11 cellular contexts compared by ENCODE assay signal in genomic region chr7:150972094-150972493, GRCh38. TPM values are rescaled to one million over a fixed set of nuclear protein-coding genes. Genes with fewer than 3 reads are reported as not detected.
DNase-seq lines count a peak whose midpoint lies in the region; TF ChIP-seq lines count a peak whose summit lies in the region.
"Had no signal": no experiment of that assay in that cellular context is flagged by ENCODE, and none has a peak within 500 bp of the region (broad histone marks: within the 10 kb centered on the region; RNA-seq: fewer than 3 reads in every experiment).

No MANE protein-coding gene starts in this region.

- no peak overlapping the region for H3K4me3 ChIP-seq in esophagus squamous epithelium
- no peak overlapping the region for H3K4me3 ChIP-seq in testis
- H3K4me3 ChIP-seq: ascending aorta had no signal

- intact Hi-C loops in esophagus squamous epithelium (cut with DNase I): no loop called here
- intact Hi-C loops in testis (cut with DNase I; ENCODE audit: low total_unique reads): no loop called here

- H3K4me1 ChIP-seq in esophagus squamous epithelium (peaks cover 9 to 67% (median 20%) of the 10 kb centered on the region in 3 donors), testis (peaks cover 83% of the 10 kb centered on the region)

- H3K4me3 Mint-ChIP-seq in mesothelial cell of epicardium: no peak overlapping the region

- H3K27me3 ChIP-seq in esophagus squamous epithelium: peaks cover 0 to 89% (median 6%) of the 10 kb centered on the region in 4 donors
- no peaks in the 10 kb centered on the region for H3K27me3 ChIP-seq in testis

- DNase-seq in DMS153 treated with DMSO at 0.1 percent for 48 hours (lab: John Stamatoyannopoulos, UW; ENCODE audit: unreplicated experiment) (peak; percentile 42), DMS153 (lab: John Stamatoyannopoulos, UW) (no peak), esophagus squamous epithelium (lab: John Stamatoyannopoulos, UW) (no peak), mesothelial cell of epicardium (ENCODE audit: low spot score in 2 of 2, unreplicated experiment in 2 of 2) (no peak), testis (peak; percentile 86), DMS114 treated with DMSO at 0.1 percent for 48 hours (lab: John Stamatoyannopoulos, UW; ENCODE audit: unreplicated experiment) (no peak), NCI-H1930 (lab: John Stamatoyannopoulos, UW) (no peak)
- no peak for DNase-seq in activated CD4-positive, alpha-beta T cell treated with anti-CD3 and anti-CD28 coated beads for 1 hour
- DNase-seq: T1000 had no signal

- H3K9me3 ChIP-seq in esophagus squamous epithelium: no peaks in the 10 kb centered on the region
- no peaks in the 10 kb centered on the region for H3K9me3 ChIP-seq in testis
- H3K9me3 ChIP-seq: ascending aorta had no signal

- H3K4me1 Mint-ChIP-seq in mesothelial cell of epicardium: peaks cover 44% of the 10 kb centered on the region

- no peaks in the 10 kb centered on the region for H3K36me3 ChIP-seq in esophagus squamous epithelium
- no peaks in the 10 kb centered on the region for H3K36me3 ChIP-seq in testis (ENCODE audit: low read depth, missing control alignments)
- H3K36me3 ChIP-seq: ascending aorta had no signal

- H3K36me3 Mint-ChIP-seq in mesothelial cell of epicardium: no peaks in the 10 kb centered on the region

- WGBS in esophagus squamous epithelium, 2 donors: 78 to 92% methylated on average over 4 to 6 of the region's 11 CpGs
- 41 to 74% methylated on average over 8 to 11 of the region's 11 CpGs for WGBS in testis, 2 donors

- H3K27ac ChIP-seq in esophagus squamous epithelium (peak overlapping the region in 3 of 4 donors; percentile 26 to 78 (median 62)), testis (peak overlapping the region; percentile 64 to 68)
- H3K27ac ChIP-seq: 22Rv1, ascending aorta had no signal

- no peak for TF ChIP-seq POLR2A in esophagus squamous epithelium (IDR thresholded peaks at IDR 0.05)
- no peak for TF ChIP-seq POLR2A in testis (IDR thresholded peaks at IDR 0.05)

- no peak for TF ChIP-seq CTCF in esophagus squamous epithelium (IDR thresholded peaks at IDR 0.05)
- no peak for TF ChIP-seq CTCF in mesothelial cell of epicardium (IDR thresholded peaks at IDR 0.05; ENCODE audit: unreplicated experiment)
- no peak for TF ChIP-seq CTCF in testis (IDR thresholded peaks at IDR 0.05)

- H3K9me3 Mint-ChIP-seq in mesothelial cell of epicardium: no peaks in the 10 kb centered on the region

- H3K27me3 Mint-ChIP-seq in mesothelial cell of epicardium (ENCODE audit: low read depth): peaks cover 74% of the 10 kb centered on the region

- H3K27ac Mint-ChIP-seq in mesothelial cell of epicardium: peak overlapping the region; percentile 21

RNA-seq across cellular contexts. Expression of gene KCNH2, which starts 6.0 kb away (rescaled TPM):
- total RNA-seq in esophagus squamous epithelium (1 to 10 TPM in 1 of 4 donors, under 1 TPM in 3; 0.19 to 2.5 (median 0.72) TPM), mesothelial cell of epicardium (11.2 to 12.3 TPM (median 11.7 TPM) in 3 replicates), testis (100 to 1,000 TPM; 230 to 247 TPM)
- 82.5 TPM for polyA plus RNA-seq in testis (ENCODE audit: insufficient read depth, low read depth, low replicate concordance)
- total RNA-seq: ascending aorta had no signal

RNA-seq across cellular contexts. Expression of gene NOS3, which starts 18.7 kb away (rescaled TPM):
- total RNA-seq in esophagus squamous epithelium (1 to 10 TPM; 1.4 to 3.2 (median 2.2) TPM), mesothelial cell of epicardium (6.0 to 7.8 TPM (median 6.6 TPM) in 3 replicates), testis (10 to 100 TPM; 25.0 to 36.6 TPM)
- 19.5 TPM for polyA plus RNA-seq in testis (ENCODE audit: insufficient read depth, low read depth, low replicate concordance)

RNA-seq across cellular contexts. Expression of gene ATG9B, which starts 52.2 kb away (rescaled TPM):
- total RNA-seq in esophagus squamous epithelium (10 to 100 TPM in 2 of 4 donors, 1 to 10 TPM in 2; 1.5 to 45.2 (median 12.8) TPM), mesothelial cell of epicardium (10.6 to 14.0 TPM (median 11.8 TPM) in 3 replicates), testis (10 to 100 TPM; 14.9 to 29.7 TPM)
- polyA plus RNA-seq in testis (ENCODE audit: insufficient read depth, low read depth, low replicate concordance): 24.8 TPM
- total RNA-seq: ascending aorta had no signal

RNA-seq across cellular contexts. Expression of gene ABCB8, which starts 56.2 kb away (rescaled TPM):
- total RNA-seq in esophagus squamous epithelium: 10 to 100 TPM; 23.1 to 41.0 (median 26.1) TPM
- total RNA-seq in mesothelial cell of epicardium: 39.8 to 48.0 TPM (median 40.7 TPM) in 3 replicates
- 10 to 100 TPM; 59.6 to 76.8 TPM for total RNA-seq in testis
- 34.9 TPM for polyA plus RNA-seq in testis (ENCODE audit: insufficient read depth, low read depth, low replicate concordance)

Comparison
In these comparisons a context has a peak if more than half of its experiments do, and no peak if none do; other contexts are left out.
1. DNase-seq: peak in DMS153 treated with DMSO at 0.1 percent for 48 hours (single experiment) and testis (single experiment); none in DMS153 (single experiment), esophagus squamous epithelium (single experiment), mesothelial cell of epicardium (0 of 2), DMS114 treated with DMSO at 0.1 percent for 48 hours (single experiment), activated CD4-positive, alpha-beta T cell treated with anti-CD3 and anti-CD28 coated beads for 1 hour (single experiment) and NCI-H1930 (0 of 2).
2. RNA of gene KCNH2, which starts 6.0 kb away (total RNA-seq): 230 to 247 TPM in testis; 11.2 to 12.3 TPM in mesothelial cell of epicardium and 0.19 to 2.5 TPM in esophagus squamous epithelium; every median in the first group is over 10 times any median in the second.